Comparison of ENCODE assay signal across 1 cellular context in the genomic region with DNA sequence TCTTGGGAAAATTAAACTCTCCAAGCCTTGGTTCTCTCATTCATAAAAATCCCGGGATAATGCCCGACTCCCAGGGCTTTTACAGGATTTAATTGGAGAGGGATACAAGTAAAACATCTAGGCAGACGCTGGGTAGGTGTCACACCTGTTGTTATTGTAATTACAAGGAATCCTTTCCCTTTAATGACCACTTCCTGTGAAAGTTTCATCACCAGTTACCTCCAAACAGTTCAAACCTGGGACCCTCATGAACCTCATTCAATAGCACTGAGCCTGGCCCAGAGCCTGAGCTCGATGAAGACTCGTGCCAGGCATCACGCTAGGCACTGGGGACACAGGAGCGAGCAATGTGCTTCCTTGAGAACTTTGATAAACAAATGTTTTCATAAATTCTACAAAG.
TF ChIP-seq lines count a peak whose summit lies in the region.

No MANE protein-coding gene starts in this region.

TF ChIP-seq in SK-N-SH treated with all-trans-retinoic acid at 6 μM for 48 hours, 23 proteins besides CTCF, POLR2A, EP300 and RAD21 (continued from another document):
- TF ChIP-seq CREB5 (CRISPR knock-in tag; IDR thresholded peaks at IDR 0.05; ENCODE audit: low read depth): no peak
- TF ChIP-seq, protein P1, sequence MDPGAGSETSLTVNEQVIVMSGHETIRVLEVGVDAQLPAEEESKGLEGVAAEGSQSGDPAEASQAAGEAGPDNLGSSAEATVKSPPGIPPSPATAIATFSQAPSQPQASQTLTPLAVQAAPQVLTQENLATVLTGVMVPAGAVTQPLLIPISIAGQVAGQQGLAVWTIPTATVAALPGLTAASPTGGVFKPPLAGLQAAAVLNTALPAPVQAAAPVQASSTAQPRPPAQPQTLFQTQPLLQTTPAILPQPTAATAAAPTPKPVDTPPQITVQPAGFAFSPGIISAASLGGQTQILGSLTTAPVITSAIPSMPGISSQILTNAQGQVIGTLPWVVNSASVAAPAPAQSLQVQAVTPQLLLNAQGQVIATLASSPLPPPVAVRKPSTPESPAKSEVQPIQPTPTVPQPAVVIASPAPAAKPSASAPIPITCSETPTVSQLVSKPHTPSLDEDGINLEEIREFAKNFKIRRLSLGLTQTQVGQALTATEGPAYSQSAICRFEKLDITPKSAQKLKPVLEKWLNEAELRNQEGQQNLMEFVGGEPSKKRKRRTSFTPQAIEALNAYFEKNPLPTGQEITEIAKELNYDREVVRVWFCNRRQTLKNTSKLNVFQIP (CRISPR knock-in tag; IDR thresholded peaks at IDR 0.05; ENCODE audit: borderline replicate concordance, low read depth): no peak
- TF ChIP-seq OSR1 (CRISPR knock-in tag; IDR thresholded peaks at IDR 0.05): no peak
- TF ChIP-seq ZC3H10 (CRISPR knock-in tag; IDR thresholded peaks at IDR 0.05): no peak
- no peak for TF ChIP-seq BACH2 (CRISPR knock-in tag; IDR thresholded peaks at IDR 0.05; ENCODE audit: borderline replicate concordance)
